ENCODE assay signal across 8 cellular contexts in genomic region chr19:41895745-41896580, GRCh38. TPM values are rescaled to one million over a fixed set of nuclear protein-coding genes. Genes with fewer than 3 reads are reported as not detected.
DNase-seq lines count a peak whose midpoint lies in the region; ATAC-seq and TF ChIP-seq lines count a peak whose summit lies in the region.
"Had no signal": no experiment of that assay in that cellular context is flagged by ENCODE, and none has a peak within 500 bp of the region (broad histone marks: within the 10 kb centered on the region; RNA-seq: fewer than 3 reads in every experiment).

No MANE protein-coding gene starts in this region.

- peaks cover 5% of the 10 kb centered on the region; the same call in 1 of the 2 replicates for H3K36me3 ChIP-seq in BE2C

- peaks cover 40 to 56% of the 10 kb centered on the region in 2 donors for H3K4me1 Mint-ChIP-seq in effector memory CD8-positive, alpha-beta T cell (ENCODE audit: low read depth in 2 of 2)

- peaks cover 79% of the 10 kb centered on the region for H3K36me3 Mint-ChIP-seq in effector memory CD8-positive, alpha-beta T cell (ENCODE audit: insufficient read depth)

- peak; percentile 62 for ATAC-seq in effector memory CD8-positive, alpha-beta T cell (replicated peaks)

- DNase-seq in BE2C (peak; percentile 42), NCI-H748 treated with DMSO at 0.1 percent for 48 hours (lab: John Stamatoyannopoulos, UW) (no peak), NCI-H146 treated with DMSO at 0.1 percent for 48 hours (lab: John Stamatoyannopoulos, UW; ENCODE audit: unreplicated experiment) (no peak), pons (ENCODE audit: low spot score) (no peak)
- DNase-seq in effector memory CD8-positive, alpha-beta T cell, result no peak
- DNase-seq: stimulated activated CD4-positive, alpha-beta T cell treated with anti-CD3 and anti-CD28 coated beads, Interleukin-4, amount 100 ng/mL, for 24 hours had no signal

- no peaks in the 10 kb centered on the region for H3K9me3 Mint-ChIP-seq in effector memory CD8-positive, alpha-beta T cell

- peak overlapping the region; percentile 88 to 93 for H3K27ac Mint-ChIP-seq in effector memory CD8-positive, alpha-beta T cell

- no peaks in the 10 kb centered on the region for H3K27me3 Mint-ChIP-seq in effector memory CD8-positive, alpha-beta T cell

- no peaks in the 10 kb centered on the region for H3K9me3 ChIP-seq in BE2C
- H3K9me3 ChIP-seq: ascending aorta had no signal

- peak overlapping the region; percentile 38 to 59 for H3K4me3 Mint-ChIP-seq in effector memory CD8-positive, alpha-beta T cell

- H3K4me1 ChIP-seq in BE2C, result no peaks in the 10 kb centered on the region
- H3K4me1 ChIP-seq: ascending aorta had no signal

- TF ChIP-seq CTCF in BE2C (IDR thresholded peaks at IDR 0.05; ENCODE audit: low read depth, low read length) (peak; percentile 51), LNCAP (IDR thresholded peaks at IDR 0.05) (peak; percentile 14; the same call in 1 of the 2 replicates)

- no peaks in the 10 kb centered on the region for H3K27me3 ChIP-seq in BE2C
- H3K27me3 ChIP-seq: ascending aorta had no signal

- no peak overlapping the region for H3K4me3 ChIP-seq in BE2C (ENCODE audit: low read depth, low read length)
- H3K4me3 ChIP-seq: ascending aorta had no signal

RNA-seq across cellular contexts. Expression of gene ARHGEF1, which starts 13.0 kb away (rescaled TPM):
- polyA plus RNA-seq in BE2C (2012; ENCODE audit: insufficient read depth, insufficient read length, low read depth), result 33.2 TPM

RNA-seq across cellular contexts. Expression of gene CD79A, which starts 18.9 kb away (rescaled TPM):
- not detected for polyA plus RNA-seq in BE2C (2012; ENCODE audit: insufficient read depth, insufficient read length, low read depth)

RNA-seq across cellular contexts. Expression of gene ERFL, which starts 32.3 kb away (rescaled TPM):
- polyA plus RNA-seq in BE2C (2012; ENCODE audit: insufficient read depth, insufficient read length, low read depth), result not detected

RNA-seq across cellular contexts. Expression of gene RPS19, which starts 35.9 kb away (rescaled TPM):
- 1,584 TPM for polyA plus RNA-seq in BE2C (2012; ENCODE audit: insufficient read depth, insufficient read length, low read depth)

RNA-seq across cellular contexts. Expression of gene DMRTC2, which starts 51.1 kb away (rescaled TPM):
- not detected for polyA plus RNA-seq in BE2C (2012; ENCODE audit: insufficient read depth, insufficient read length, low read depth)
